1 cellular context compared by ENCODE assay signal in genomic region chr1:171904778-171905449, GRCh38.
TF ChIP-seq lines count a peak whose summit lies in the region.

No MANE protein-coding gene starts in this region.

TF ChIP-seq in K562, 482 proteins besides CTCF, POLR2A, EP300 and RAD21 (continued from another document and continues in another):
- no peak for TF ChIP-seq CEBPZ (IDR thresholded peaks at IDR 0.05; ENCODE audit: borderline replicate concordance, low read depth, low read length)
- TF ChIP-seq LCOR (CRISPR knock-in tag; IDR thresholded peaks at IDR 0.05) = no peak
- no peak for TF ChIP-seq ZC3H8 (IDR thresholded peaks at IDR 0.05)
- no peak for TF ChIP-seq E2F8 (IDR thresholded peaks at IDR 0.05; ENCODE audit: low read depth, partially characterized antibody)
- TF ChIP-seq, protein P1, sequence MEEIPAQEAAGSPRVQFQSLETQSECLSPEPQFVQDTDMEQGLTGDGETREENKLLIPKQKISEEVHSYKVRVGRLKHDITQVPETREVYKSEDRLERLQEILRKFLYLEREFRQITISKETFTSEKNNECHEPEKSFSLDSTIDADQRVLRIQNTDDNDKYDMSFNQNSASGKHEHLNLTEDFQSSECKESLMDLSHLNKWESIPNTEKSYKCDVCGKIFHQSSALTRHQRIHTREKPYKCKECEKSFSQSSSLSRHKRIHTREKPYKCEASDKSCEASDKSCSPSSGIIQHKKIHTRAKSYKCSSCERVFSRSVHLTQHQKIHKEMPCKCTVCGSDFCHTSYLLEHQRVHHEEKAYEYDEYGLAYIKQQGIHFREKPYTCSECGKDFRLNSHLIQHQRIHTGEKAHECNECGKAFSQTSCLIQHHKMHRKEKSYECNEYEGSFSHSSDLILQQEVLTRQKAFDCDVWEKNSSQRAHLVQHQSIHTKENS (CRISPR knock-in tag; IDR thresholded peaks at IDR 0.05) = no peak
- no peak for TF ChIP-seq ZBED1 (IDR thresholded peaks at IDR 0.05)
- no peak for TF ChIP-seq CEBPG (CRISPR knock-in tag; IDR thresholded peaks at IDR 0.05)
- TF ChIP-seq CEBPG (tag; conservative IDR thresholded peaks at IDR 0.05 in 1 of 2, IDR thresholded peaks at IDR 0.05 in 1 of 2) = peak; percentile 88 to 90
- no peak for TF ChIP-seq ZNF324 (CRISPR knock-in tag; IDR thresholded peaks at IDR 0.05)
- TF ChIP-seq NR2C1 (IDR thresholded peaks at IDR 0.05) = no peak
- no peak for TF ChIP-seq NR2C1 (tag; IDR thresholded peaks at IDR 0.05)
- TF ChIP-seq CBX5 (IDR thresholded peaks at IDR 0.05; ENCODE audit: borderline replicate concordance, low read depth) = no peak
- TF ChIP-seq ZNF583 (CRISPR knock-in tag; IDR thresholded peaks at IDR 0.05) = no peak
- TF ChIP-seq ZNF780A (CRISPR knock-in tag; IDR thresholded peaks at IDR 0.05) = no peak
- no peak for TF ChIP-seq SMAD3 (CRISPR knock-in tag; conservative IDR thresholded peaks at IDR 0.05)
- no peak for TF ChIP-seq RCOR1 (IDR thresholded peaks at IDR 0.05; ENCODE audit: borderline replicate concordance in 1 of 2, low read depth in 2 of 2, low read length in 2 of 2)
- no peak for TF ChIP-seq RBBP5 (IDR thresholded peaks at IDR 0.05; ENCODE audit: borderline replicate concordance, insufficient read depth, low read length, poor library complexity, severe bottlenecking)
- TF ChIP-seq HNRNPK (IDR thresholded peaks at IDR 0.05; ENCODE audit: low read depth, low read length, poor library complexity, severe bottlenecking) = no peak
- TF ChIP-seq MAFK (IDR thresholded peaks at IDR 0.05; ENCODE audit: low read length) = peak; percentile 50; the same call in 1 of the 2 replicates
- no peak for TF ChIP-seq THAP7 (CRISPR knock-in tag; IDR thresholded peaks at IDR 0.05)
- TF ChIP-seq PRPF4 (IDR thresholded peaks at IDR 0.05; ENCODE audit: insufficient read depth, low read depth, low read length, poor library complexity, severe bottlenecking) = no peak
- no peak for TF ChIP-seq SNRNP70 (optimal IDR thresholded peaks at IDR 0.05; ENCODE audit: low read depth, low read length)
- TF ChIP-seq ELF4 (CRISPR knock-in tag; IDR thresholded peaks at IDR 0.05) = no peak
- TF ChIP-seq THRAP3 (IDR thresholded peaks at IDR 0.05; ENCODE audit: borderline replicate concordance) = no peak
- TF ChIP-seq, protein P2, sequence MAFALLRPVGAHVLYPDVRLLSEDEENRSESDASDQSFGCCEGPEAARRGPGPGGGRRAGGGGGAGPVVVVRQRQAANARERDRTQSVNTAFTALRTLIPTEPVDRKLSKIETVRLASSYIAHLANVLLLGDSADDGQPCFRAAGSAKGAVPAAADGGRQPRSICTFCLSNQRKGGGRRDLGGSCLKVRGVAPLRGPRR (CRISPR knock-in tag; IDR thresholded peaks at IDR 0.05) = no peak
- TF ChIP-seq TRIM24 (IDR thresholded peaks at IDR 0.05) = peak in 1 of 2 experiments; percentile 57; a peak in 2 of 4 replicates
- TF ChIP-seq ZNF133 (CRISPR knock-in tag; IDR thresholded peaks at IDR 0.05) = no peak
- TF ChIP-seq, protein P3, sequence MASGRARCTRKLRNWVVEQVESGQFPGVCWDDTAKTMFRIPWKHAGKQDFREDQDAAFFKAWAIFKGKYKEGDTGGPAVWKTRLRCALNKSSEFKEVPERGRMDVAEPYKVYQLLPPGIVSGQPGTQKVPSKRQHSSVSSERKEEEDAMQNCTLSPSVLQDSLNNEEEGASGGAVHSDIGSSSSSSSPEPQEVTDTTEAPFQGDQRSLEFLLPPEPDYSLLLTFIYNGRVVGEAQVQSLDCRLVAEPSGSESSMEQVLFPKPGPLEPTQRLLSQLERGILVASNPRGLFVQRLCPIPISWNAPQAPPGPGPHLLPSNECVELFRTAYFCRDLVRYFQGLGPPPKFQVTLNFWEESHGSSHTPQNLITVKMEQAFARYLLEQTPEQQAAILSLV (tag; IDR thresholded peaks at IDR 0.05) = no peak
- no peak for TF ChIP-seq E2F4 (CRISPR knock-in tag; IDR thresholded peaks at IDR 0.05; ENCODE audit: low read depth)
- TF ChIP-seq, protein P4, sequence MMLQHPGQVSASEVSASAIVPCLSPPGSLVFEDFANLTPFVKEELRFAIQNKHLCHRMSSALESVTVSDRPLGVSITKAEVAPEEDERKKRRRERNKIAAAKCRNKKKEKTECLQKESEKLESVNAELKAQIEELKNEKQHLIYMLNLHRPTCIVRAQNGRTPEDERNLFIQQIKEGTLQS (IDR thresholded peaks at IDR 0.05) = peak; percentile 77
- TF ChIP-seq, protein P4 (CRISPR knock-in tag; conservative IDR thresholded peaks at IDR 0.05) = no peak
- TF ChIP-seq, protein P5, sequence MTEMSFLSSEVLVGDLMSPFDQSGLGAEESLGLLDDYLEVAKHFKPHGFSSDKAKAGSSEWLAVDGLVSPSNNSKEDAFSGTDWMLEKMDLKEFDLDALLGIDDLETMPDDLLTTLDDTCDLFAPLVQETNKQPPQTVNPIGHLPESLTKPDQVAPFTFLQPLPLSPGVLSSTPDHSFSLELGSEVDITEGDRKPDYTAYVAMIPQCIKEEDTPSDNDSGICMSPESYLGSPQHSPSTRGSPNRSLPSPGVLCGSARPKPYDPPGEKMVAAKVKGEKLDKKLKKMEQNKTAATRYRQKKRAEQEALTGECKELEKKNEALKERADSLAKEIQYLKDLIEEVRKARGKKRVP (CRISPR knock-in tag; IDR thresholded peaks at IDR 0.05) = peak; percentile 75
- TF ChIP-seq NCOA6 (IDR thresholded peaks at IDR 0.05) = no peak
- peak; percentile 85 for TF ChIP-seq MAFG (tag; conservative IDR thresholded peaks at IDR 0.05)
- TF ChIP-seq NKRF (IDR thresholded peaks at IDR 0.05; ENCODE audit: borderline replicate concordance) = no peak
- no peak for TF ChIP-seq U2AF2 (optimal IDR thresholded peaks at IDR 0.05; ENCODE audit: low read depth, low read length)
- TF ChIP-seq C11orf30 (IDR thresholded peaks at IDR 0.05; ENCODE audit: low read depth) = peak; percentile 89
- TF ChIP-seq POLR3A (IDR thresholded peaks at IDR 0.05; ENCODE audit: borderline replicate concordance, extremely low read depth, insufficient read depth, insufficient read length) = no peak
- no peak for TF ChIP-seq ZNF75A (CRISPR knock-in tag; IDR thresholded peaks at IDR 0.05)
- TF ChIP-seq KLF16 (IDR thresholded peaks at IDR 0.05) = no peak
- no peak for TF ChIP-seq HOXB6 (CRISPR knock-in tag; IDR thresholded peaks at IDR 0.05; ENCODE audit: borderline replicate concordance)
- no peak for TF ChIP-seq MYBL2 (IDR thresholded peaks at IDR 0.05; ENCODE audit: low read depth)
- no peak for TF ChIP-seq MYBL2 (CRISPR knock-in tag; IDR thresholded peaks at IDR 0.05; ENCODE audit: borderline replicate concordance)
- no peak for TF ChIP-seq VEZF1 (CRISPR knock-in tag; IDR thresholded peaks at IDR 0.05)
- peak; percentile 92 for TF ChIP-seq ZNF316 (IDR thresholded peaks at IDR 0.05)
- no peak for TF ChIP-seq LEF1 (IDR thresholded peaks at IDR 0.05)
- TF ChIP-seq FOXK2 (conservative IDR thresholded peaks at IDR 0.05 in 1 of 2, IDR thresholded peaks at IDR 0.05 in 1 of 2; ENCODE audit: low read depth in 2 of 2) = no peak
- TF ChIP-seq SMAD4 (CRISPR knock-in tag; conservative IDR thresholded peaks at IDR 0.05) = 0 out of 2 replicates have a peak, but pooled peaks have one; percentile 10
